Comparison of ENCODE assay signal across 21 cellular contexts in the genomic region with DNA sequence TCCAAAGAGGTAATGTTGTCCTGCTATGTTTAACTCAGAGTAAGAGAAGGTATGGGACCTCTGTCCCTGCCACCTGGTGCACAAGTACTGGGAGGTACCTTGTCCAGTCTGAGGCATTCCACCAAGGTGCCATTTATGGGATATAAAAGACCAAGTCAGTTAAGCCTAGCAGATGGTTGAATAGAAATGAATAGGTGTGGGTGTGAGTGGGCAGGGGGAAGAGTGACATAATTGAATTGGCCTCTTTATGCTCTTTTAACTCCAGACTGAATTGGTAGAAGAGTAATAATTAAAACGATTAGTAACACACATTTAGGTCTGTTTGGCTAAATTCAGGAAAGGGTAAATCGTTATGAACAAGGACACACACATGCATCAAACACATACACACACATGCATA. TPM values are rescaled to one million over a fixed set of nuclear protein-coding genes. Genes with fewer than 3 reads are reported as not detected.
DNase-seq lines count a peak whose midpoint lies in the region; ATAC-seq and TF ChIP-seq lines count a peak whose summit lies in the region.
"Had no signal": no experiment of that assay in that cellular context is flagged by ENCODE, and none has a peak within 500 bp of the region (broad histone marks: within the 10 kb centered on the region; RNA-seq: fewer than 3 reads in every experiment).

No MANE protein-coding gene starts in this region.

- no peak for TF ChIP-seq CTCF in type B pancreatic cell (conservative IDR thresholded peaks at IDR 0.05)

- no peaks in the 10 kb centered on the region for H3K36me3 Mint-ChIP-seq in type B pancreatic cell

- peak overlapping the region; percentile 35 for H3K4me3 Mint-ChIP-seq in type B pancreatic cell
- H3K4me3 Mint-ChIP-seq: CD4-positive, alpha-beta T cell; HFFc6 had no signal

- H3K27ac Mint-ChIP-seq in type B pancreatic cell: no peak overlapping the region
- H3K27ac Mint-ChIP-seq: CD4-positive, alpha-beta T cell; HFFc6 had no signal

- intact Hi-C loops in left colon (cut with DNase I, micrococcal nuclease): no loop called here

- H3K27me3 Mint-ChIP-seq in type B pancreatic cell: peaks cover 8% of the 10 kb centered on the region

- peak; percentile 33 for ATAC-seq in left colon
- ATAC-seq: PC-3 had no signal

- H3K4me1 Mint-ChIP-seq in type B pancreatic cell (ENCODE audit: unreplicated experiment): no peaks in the 10 kb centered on the region

- no peaks in the 10 kb centered on the region for H3K9me3 Mint-ChIP-seq in type B pancreatic cell
- H3K9me3 Mint-ChIP-seq: CD4-positive, alpha-beta T cell; HFFc6 had no signal

- DNase-seq in NCI-H748 (lab: John Stamatoyannopoulos, UW; ENCODE audit: unreplicated experiment) (peak; percentile 16), NCI-H748 treated with DMSO at 0.1 percent for 48 hours (lab: John Stamatoyannopoulos, UW) (no peak), NCI-H69 (lab: John Stamatoyannopoulos, UW) (peak; percentile 86), left colon (no peak), type B pancreatic cell (ENCODE audit: extremely low spot score, unreplicated experiment) (no peak), CD1c-positive myeloid dendritic cell (ENCODE audit: extremely low spot score) (no peak), NCI-H526 treated with DMSO at 0.1 percent for 48 hours (lab: John Stamatoyannopoulos, UW) (no peak)
- no peak for DNase-seq in activated CD8-positive, alpha-beta memory T cell treated with anti-CD3 and anti-CD28 coated beads, Interleukin-2, amount 50 U/mL, for 4 hours
- DNase-seq: BE2C; Calu3; CD4-positive, alpha-beta T cell; DMS79; HFFc6; MG63; NCI-H1092; NCI-H1436 treated with DMSO at 0.1 percent for 48 hours; NCI-H2029; NCI-H2171 treated with DMSO at 0.1 percent for 48 hours; NCI-H446; NCI-H774; PC-3 had no signal

RNA-seq across cellular contexts. Expression of a gene that starts 0.6 kb away (rescaled TPM):
- total RNA-seq in left colon (10 to 100 TPM; 11.7 to 15.6 TPM), type B pancreatic cell (ENCODE audit: low replicate concordance) (2.8 and 7.7 TPM in 2 replicates)
- total RNA-seq: CD4-positive, alpha-beta T cell; HFFc6; PC-3 had no signal

Comparison
In these comparisons a context has a peak if more than half of its experiments do, and no peak if none do; other contexts are left out.
1. DNase-seq: peak in NCI-H748 (single experiment) and NCI-H69 (single experiment); none in NCI-H748 treated with DMSO at 0.1 percent for 48 hours (single experiment), left colon (0 of 2), type B pancreatic cell (single experiment), activated CD8-positive, alpha-beta memory T cell treated with anti-CD3 and anti-CD28 coated beads, Interleukin-2, amount 50 U/mL, for 4 hours (single experiment), CD1c-positive myeloid dendritic cell (single experiment) and NCI-H526 treated with DMSO at 0.1 percent for 48 hours (single experiment).